Comparison of ENCODE assay signal across 8 cellular contexts in the genomic region with DNA sequence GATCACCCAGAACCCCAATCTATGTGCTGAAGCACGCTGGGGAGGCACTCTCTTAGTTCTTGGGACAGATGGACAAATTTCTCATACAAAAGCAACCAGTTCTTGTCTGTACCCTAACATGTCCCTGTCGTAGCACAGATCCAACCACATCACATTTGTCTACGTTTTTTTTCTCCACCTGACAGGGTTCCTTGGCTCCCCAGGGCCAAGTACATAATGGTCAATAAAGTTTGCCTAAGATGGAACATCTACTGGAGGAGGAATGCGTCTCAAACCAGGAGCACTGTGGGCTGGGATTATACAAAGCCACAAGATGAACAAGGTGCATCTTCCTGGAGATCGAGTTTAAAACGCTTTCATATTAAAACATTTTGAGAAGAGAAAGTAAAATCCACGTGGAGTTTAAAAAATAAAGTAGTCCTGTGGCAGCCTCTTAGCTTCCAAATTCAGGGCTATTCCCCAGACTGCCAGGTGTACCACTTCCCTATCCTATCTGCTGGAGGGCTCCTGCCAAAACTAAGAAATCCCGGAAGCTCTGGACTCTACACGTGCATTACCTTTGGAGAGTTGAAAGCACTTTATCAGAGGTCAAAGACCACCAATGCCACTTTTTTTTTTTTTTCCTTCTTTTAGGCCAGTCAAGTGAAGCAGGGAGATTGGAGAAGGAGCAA. TPM values are rescaled to one million over a fixed set of nuclear protein-coding genes. Genes with fewer than 3 reads are reported as not detected.
A peak's percentile ranks its signal among the peaks of the same experiment; 100 is the strongest.
DNase-seq lines count a peak whose midpoint lies in the region; ATAC-seq, FAIRE-seq and TF ChIP-seq lines count a peak whose summit lies in the region.

No MANE protein-coding gene starts in this region.

- no peaks in the 10 kb centered on the region for H3K9me3 Mint-ChIP-seq in MCF 10A (ENCODE audit: unreplicated experiment)

- DNase-seq in A673 (ENCODE audit: low spot score) (no peak), HAP-1 (ENCODE audit: low spot score in 2 of 2) (no peak), MCF 10A (ENCODE audit: unreplicated experiment) (no peak), cerebellar nuclear complex (lab: John Stamatoyannopoulos, UW) (no peak), H54 (ENCODE audit: insufficient read length, low spot score) (no peak), NCI-H446 treated with DMSO at 0.1 percent for 48 hours (lab: John Stamatoyannopoulos, UW) (no peak)

- no peak for FAIRE-seq in H54 (lab: Jason Lieb, UNC)

- H3K27me3 ChIP-seq in A673 (replicated peaks; ENCODE audit: insufficient read depth, low read depth, low read length, poor library complexity), result peaks cover 14% of the 10 kb centered on the region
- H3K27me3 ChIP-seq in HAP-1 (ENCODE audit: low read depth), result no peaks in the 10 kb centered on the region
- no peaks in the 10 kb centered on the region for H3K27me3 ChIP-seq in muscle layer of duodenum (ENCODE audit: low read depth, low read length)

- H3K4me3 ChIP-seq in A673 (ENCODE audit: low read depth, low read length, poor library complexity, severe bottlenecking) (peak overlapping the region; percentile 78), HAP-1 (peak overlapping the region; percentile 72), muscle layer of duodenum (ENCODE audit: low read depth in 1 of 2, low read length in 2 of 2) (peak overlapping the region; percentile 90 to 95)

- H3K4me3 Mint-ChIP-seq in MCF 10A (ENCODE audit: unreplicated experiment), result peak overlapping the region; percentile 98

- in situ Hi-C loops in HAP-1 (cut with MboI; ENCODE audit: low sequenced_read_pairs), result no loop called here

- no peak overlapping the region for H3K27ac ChIP-seq in A673 (ENCODE audit: low read depth, low read length, poor library complexity, severe bottlenecking)
- H3K27ac ChIP-seq in muscle layer of duodenum (ENCODE audit: low read length), result peak overlapping the region; percentile 87

- H3K9me3 ChIP-seq in A673 (ENCODE audit: low read depth, low read length, poor library complexity, severe bottlenecking), result no peaks in the 10 kb centered on the region
- H3K9me3 ChIP-seq in HAP-1, result no peaks in the 10 kb centered on the region
- no peaks in the 10 kb centered on the region for H3K9me3 ChIP-seq in muscle layer of duodenum (ENCODE audit: control insufficient read depth in 1 of 2, low read length in 2 of 2)

- H3K36me3 ChIP-seq in A673 (ENCODE audit: insufficient read depth, low read length, poor library complexity, severe bottlenecking) (no peaks in the 10 kb centered on the region), HAP-1 (replicated peaks) (peaks cover 16% of the 10 kb centered on the region), muscle layer of duodenum (ENCODE audit: control insufficient read depth in 1 of 2, insufficient read depth in 2 of 2, low read length in 2 of 2) (no peaks in the 10 kb centered on the region)

- ATAC-seq in GM19395 (IDR thresholded peaks at IDR 0.05; ENCODE audit: unreplicated experiment), result no peak

- intact Hi-C loops in A673 (cut with micrococcal nuclease; ENCODE audit: unreplicated experiment) (loop anchor here (2.0 kb wide), 1 partner anchor 65 kb away; a partner anchor contains a TSS), MCF 10A (cut with micrococcal nuclease) (loop anchor here (2.0 kb wide), 1 partner anchor 65 kb away; a partner anchor contains a TSS)

- no peak for TF ChIP-seq POLR2A in H54 (IDR thresholded peaks at IDR 0.05; ENCODE audit: low read depth, low read length)

- POLR2A ChIA-PET in A673 (lab: Charles Lee; ENCODE audit: low non-redundant PET) (no interaction called here), MCF 10A (lab: Yijun Ruan, JAX) (interaction anchor here (0.6 to 7.0 kb wide), 8 partner anchors 12 to 871 kb away, joined by 3 to 154 read pairs (median 6); a partner anchor contains a TSS)

- H3K4me1 ChIP-seq in A673 (ENCODE audit: insufficient read depth, low read length, poor library complexity, severe bottlenecking) (peaks cover 38% of the 10 kb centered on the region), HAP-1 (peaks cover 8% of the 10 kb centered on the region), muscle layer of duodenum (ENCODE audit: control insufficient read depth in 1 of 2, insufficient read depth in 2 of 2, low read length in 2 of 2) (peaks cover 6 to 19% of the 10 kb centered on the region in 2 donors)

- peak overlapping the region; percentile 67 for H3K27ac Mint-ChIP-seq in MCF 10A (ENCODE audit: low read depth, unreplicated experiment)

- BruUV-seq in A673 (replicated peaks; lab: Mats Ljungman, UMichigan) (TSS peak; percentile 20), MCF 10A (replicated peaks; lab: Mats Ljungman, UMichigan) (no TSS peak)

- H3K36me3 Mint-ChIP-seq in MCF 10A (ENCODE audit: insufficient read depth, unreplicated experiment), result peaks cover 13% of the 10 kb centered on the region

- CTCF ChIA-PET in A673 (lab: Charles Lee), result no interaction called here
- CTCF ChIA-PET in MCF 10A (lab: Yijun Ruan, JAX), result interaction anchor here (0.6 to 3.2 kb wide), 2 partner anchors 9 to 18 kb away, joined by 3 to 11 read pairs; no protein-coding TSS in a partner anchor

- H3K4me1 Mint-ChIP-seq in MCF 10A (ENCODE audit: insufficient read depth, unreplicated experiment), result peaks cover 35% of the 10 kb centered on the region

- no peak for TF ChIP-seq CTCF in A673 (conservative IDR thresholded peaks at IDR 0.05; ENCODE audit: low read depth, low read length)
- TF ChIP-seq CTCF in MCF 10A (IDR thresholded peaks at IDR 0.05; ENCODE audit: unreplicated experiment), result no peak

- no peaks in the 10 kb centered on the region for H3K27me3 Mint-ChIP-seq in MCF 10A (ENCODE audit: insufficient read depth, unreplicated experiment)

RNA-seq across cellular contexts. Expression of a gene that starts 1.4 kb away (rescaled TPM):
- 24.5 and 25.8 TPM in 2 replicates for total RNA-seq in A673 (2021)
- total RNA-seq in MCF 10A (2022), result 19.9 and 23.0 TPM in 2 replicates
